ENCODE assay signal across 8 cellular contexts in genomic region chr10:132536241-132536963, GRCh38. TPM values are rescaled to one million over a fixed set of nuclear protein-coding genes. Genes with fewer than 3 reads are reported as not detected.
A peak's percentile ranks its signal among the peaks of the same experiment; 100 is the strongest.
DNase-seq lines count a peak whose midpoint lies in the region; ATAC-seq, FAIRE-seq and TF ChIP-seq lines count a peak whose summit lies in the region.

No MANE protein-coding gene starts in this region.

- no peak for TF ChIP-seq EP300 in sigmoid colon (IDR thresholded peaks at IDR 0.05)

- peak overlapping the region; percentile 65 for H3K27ac ChIP-seq in right cardiac atrium (ENCODE audit: low read length)
- peak overlapping the region; percentile 90 to 98 (median 96) for H3K27ac ChIP-seq in sigmoid colon

- H3K4me3 Mint-ChIP-seq in activated T-helper 17 cell treated with anti-CD3 and anti-CD28 coated beads, Interleukin-2, amount 50 U/mL, for 72 hours, result peak overlapping the region; percentile 59

- H3K27ac Mint-ChIP-seq in activated T-helper 17 cell treated with anti-CD3 and anti-CD28 coated beads, Interleukin-2, amount 50 U/mL, for 72 hours, result no peak overlapping the region

- no peak for FAIRE-seq in RCC 7860 (lab: Jason Lieb, UNC)

- H3K36me3 ChIP-seq in sigmoid colon, result no peaks in the 10 kb centered on the region

- H3K4me1 ChIP-seq in right cardiac atrium (ENCODE audit: control insufficient read depth, insufficient read depth, low read length) (peaks cover 11% of the 10 kb centered on the region), sigmoid colon (peaks cover 0 to 48% (median 45%) of the 10 kb centered on the region in 4 donors)

- peaks cover 6% of the 10 kb centered on the region for H3K9me3 Mint-ChIP-seq in activated T-helper 17 cell treated with anti-CD3 and anti-CD28 coated beads, Interleukin-2, amount 50 U/mL, for 72 hours

- DNase-seq in right cardiac atrium (peak in 2 of 3 donors; percentile 61 to 65), sigmoid colon (peak; percentile 75), SIG-M5 treated with dmso at 0.1 percent for 504 hours (lab: John Stamatoyannopoulos, UW; ENCODE audit: unreplicated experiment) (no peak), RCC 7860 (ENCODE audit: low spot score) (no peak)

- no peaks in the 10 kb centered on the region for H3K36me3 Mint-ChIP-seq in activated T-helper 17 cell treated with anti-CD3 and anti-CD28 coated beads, Interleukin-2, amount 50 U/mL, for 72 hours (ENCODE audit: low read depth)

- peak overlapping the region; percentile 38 for H3K4me3 ChIP-seq in right cardiac atrium (ENCODE audit: low read length)
- H3K4me3 ChIP-seq in sigmoid colon, result peak overlapping the region; percentile 67 to 87 (median 77)

- H3K9me3 ChIP-seq in right cardiac atrium (ENCODE audit: control insufficient read depth, low read length), result no peaks in the 10 kb centered on the region
- H3K9me3 ChIP-seq in sigmoid colon, result no peaks in the 10 kb centered on the region

- peaks cover 4% of the 10 kb centered on the region for H3K27me3 Mint-ChIP-seq in activated T-helper 17 cell treated with anti-CD3 and anti-CD28 coated beads, Interleukin-2, amount 50 U/mL, for 72 hours

- TF ChIP-seq POLR2A in GM18505 (IDR thresholded peaks at IDR 0.05; ENCODE audit: borderline replicate concordance, extremely low read depth, insufficient read depth, insufficient read length) (no peak), sigmoid colon (IDR thresholded peaks at IDR 0.05) (peak in 1 of 2 donors; percentile 3)

- ATAC-seq in GM18505 (IDR thresholded peaks at IDR 0.05; ENCODE audit: unreplicated experiment), result peak; percentile 4
- peak; percentile 5 for ATAC-seq in HG03432 (IDR thresholded peaks at IDR 0.05; ENCODE audit: unreplicated experiment)
- ATAC-seq in activated T-helper 17 cell treated with anti-CD3 and anti-CD28 coated beads, Interleukin-2, amount 50 U/mL, for 72 hours (replicated peaks), result no peak
- peak in 1 of 2 donors; percentile 3 for ATAC-seq in right cardiac atrium
- ATAC-seq in HG03025 (IDR thresholded peaks at IDR 0.05; ENCODE audit: low FRiP score, unreplicated experiment), result no peak

- H3K27me3 ChIP-seq in right cardiac atrium (ENCODE audit: control insufficient read depth, insufficient read depth) (no peaks in the 10 kb centered on the region), sigmoid colon (no peaks in the 10 kb centered on the region)

- TF ChIP-seq CTCF in sigmoid colon (IDR thresholded peaks at IDR 0.05), result peak in 1 of 4 experiments; percentile 14

- intact Hi-C loops in right cardiac atrium (cut with DNase I), result loop anchor here in 3 of 4 donors (2.0 to 10.0 kb wide), 5 partner anchors 18 to 79 kb away; no protein-coding TSS in a partner anchor
- intact Hi-C loops in sigmoid colon (cut with DNase I), result loop anchor here (2.0 to 10.0 kb wide), 2 partner anchors 16 to 552 kb away; partner anchors contain the start of gene BNIP3

- 32% methylated on average over 30 of the region's 30 CpGs for WGBS in right cardiac atrium
- WGBS in sigmoid colon, 2 donors, result 7 to 26% methylated on average over 30 of the region's 30 CpGs

- peaks cover 32% of the 10 kb centered on the region for H3K4me1 Mint-ChIP-seq in activated T-helper 17 cell treated with anti-CD3 and anti-CD28 coated beads, Interleukin-2, amount 50 U/mL, for 72 hours

RNA-seq across cellular contexts. Expression of gene INPP5A, which starts 1.2 kb away (rescaled TPM):
- 1 to 10 TPM; 4.3 to 5.6 TPM for total RNA-seq in activated T-helper 17 cell treated with anti-CD3 and anti-CD28 coated beads, Interleukin-2, amount 50 U/mL, for 72 hours
- 100 to 1,000 TPM in 2 of 4 donors, 10 to 100 TPM in 2; 92.0 to 116 (median 99.2) TPM for total RNA-seq in right cardiac atrium
- polyA plus RNA-seq in right cardiac atrium, result 60.0 TPM
- total RNA-seq in sigmoid colon, result 100 to 1,000 TPM; 100 to 132 (median 112) TPM
- 10 to 100 TPM; 17.6 to 21.0 (median 20.3) TPM for polyA plus RNA-seq in sigmoid colon

Comparison
In these comparisons a context has a peak if more than half of its experiments do, and no peak if none do; other contexts are left out.
1. ATAC-seq: peak in GM18505 (single experiment) and HG03432 (single experiment); none in activated T-helper 17 cell treated with anti-CD3 and anti-CD28 coated beads, Interleukin-2, amount 50 U/mL, for 72 hours (single experiment) and HG03025 (single experiment).
2. DNase-seq: peak in right cardiac atrium (2 of 3) and sigmoid colon (single experiment); none in SIG-M5 treated with dmso at 0.1 percent for 504 hours (single experiment) and RCC 7860 (single experiment).
3. RNA of gene INPP5A, which starts 1.2 kb away (total RNA-seq): 100 to 132 TPM in sigmoid colon and 92.0 to 116 TPM in right cardiac atrium; 4.3 to 5.6 TPM in activated T-helper 17 cell treated with anti-CD3 and anti-CD28 coated beads, Interleukin-2, amount 50 U/mL, for 72 hours; every median in the first group is over 10 times any median in the second.